In genomic region chr22:19019679-19020032, GRCh38 we compare ENCODE assay signal across 22 cellular contexts.
"Had no signal": no experiment of that assay in that cellular context is flagged by ENCODE, and none has a peak within 500 bp of the region (broad histone marks: within the 10 kb centered on the region; RNA-seq: fewer than 3 reads in every experiment).

No MANE protein-coding gene starts in this region.

- H3K4me3 ChIP-seq: SJSA1, SK-N-MC had no signal

- FAIRE-seq: HepG2, RCC 7860 had no signal

- DNase-seq: IMR-90, Kasumi-1, MM.1S, NCI-H1092 treated with DMSO at 0.1 percent for 48 hours, NCI-H1436, NCI-H187, NCI-H2029, NCI-H2081 treated with DMSO at 0.1 percent for 48 hours, NCI-H2171, NCI-H226, NCI-H446, NCI-H510A, NCI-H524 treated with DMSO at 0.1 percent for 48 hours, NCI-H69, NCI-H774, Right ventricle myocardium superior, RPMI8226, SIG-M5 had no signal

- H3K36me3 ChIP-seq: SJSA1 had no signal

- ATAC-seq: HepG2 had no signal
